8 cellular contexts compared by ENCODE assay signal in genomic region chr3:196712514-196713413, GRCh38. TPM values are rescaled to one million over a fixed set of nuclear protein-coding genes. Genes with fewer than 3 reads are reported as not detected.
DNase-seq lines count a peak whose midpoint lies in the region; ATAC-seq and TF ChIP-seq lines count a peak whose summit lies in the region.

No MANE protein-coding gene starts in this region.

- H3K9me3 Mint-ChIP-seq in WTC11 (no peaks in the 10 kb centered on the region), memory B cell (no peaks in the 10 kb centered on the region)

- TF ChIP-seq CTCF in WTC11 (IDR thresholded peaks at IDR 0.05): no peak

- H3K36me3 Mint-ChIP-seq in WTC11 (no peaks in the 10 kb centered on the region), memory B cell (no peaks in the 10 kb centered on the region)

- H3K4me1 Mint-ChIP-seq in WTC11 (peaks cover 9% of the 10 kb centered on the region), memory B cell (peaks cover 9% of the 10 kb centered on the region)

- DNase-seq in DMS79 (lab: John Stamatoyannopoulos, UW): peak; percentile 31
- peak; percentile 38 for DNase-seq in KG1 (lab: John Stamatoyannopoulos, UW)
- peak; percentile 55 for DNase-seq in WTC11 (ENCODE audit: low spot score)
- DNase-seq in dermis blood vessel endothelial cell: peak; percentile 63
- DNase-seq in memory B cell (ENCODE audit: low spot score in 2 of 2): no peak
- DNase-seq in stimulated activated CD4-positive, alpha-beta T cell treated with anti-CD3 and anti-CD28 coated beads, TNF-alpha, amount 100 ng/mL, for 24 hours (ENCODE audit: low read depth in 3 of 3): peak; percentile 37 to 65 (median 46)
- DNase-seq in GF-D8 (lab: John Stamatoyannopoulos, UW): no peak

- ATAC-seq in GM21529 (IDR thresholded peaks at IDR 0.05; ENCODE audit: unreplicated experiment) (peak; percentile 48), WTC11 (peak; percentile 76), memory B cell (ENCODE audit: low read depth) (peak; percentile 55)

- H3K27me3 Mint-ChIP-seq in WTC11 (ENCODE audit: low read depth) (peaks cover 20% of the 10 kb centered on the region), memory B cell (no peaks in the 10 kb centered on the region)

- H3K4me3 Mint-ChIP-seq in WTC11 (peak overlapping the region; percentile 73), memory B cell (peak overlapping the region; percentile 91)

- CTCF ChIA-PET in WTC11 (lab: Charles Lee): interaction anchor here (1.7 kb wide), 1 partner anchor 103 kb away, joined by 6 read pairs; no protein-coding TSS in a partner anchor

- POLR2A ChIA-PET in WTC11 (lab: Charles Lee): interaction anchor here (0.9 to 1.3 kb wide), 3 partner anchors 80 to 155 kb away, joined by 3 to 5 read pairs (median 3); partner anchors contain the start of genes FBXO45, SENP5 and WDR53

- H3K27ac Mint-ChIP-seq in WTC11 (no peak overlapping the region; the same call in 1 of the 2 replicates), memory B cell (peak overlapping the region; percentile 86)

TF ChIP-seq in WTC11, 78 proteins besides CTCF, POLR2A, EP300 and RAD21:
- no peak for TF ChIP-seq TEAD1 (CRISPR knock-in tag; IDR thresholded peaks at IDR 0.05)
- TF ChIP-seq ZBTB43 (CRISPR knock-in tag; IDR thresholded peaks at IDR 0.05): no peak
- TF ChIP-seq, protein P1, sequence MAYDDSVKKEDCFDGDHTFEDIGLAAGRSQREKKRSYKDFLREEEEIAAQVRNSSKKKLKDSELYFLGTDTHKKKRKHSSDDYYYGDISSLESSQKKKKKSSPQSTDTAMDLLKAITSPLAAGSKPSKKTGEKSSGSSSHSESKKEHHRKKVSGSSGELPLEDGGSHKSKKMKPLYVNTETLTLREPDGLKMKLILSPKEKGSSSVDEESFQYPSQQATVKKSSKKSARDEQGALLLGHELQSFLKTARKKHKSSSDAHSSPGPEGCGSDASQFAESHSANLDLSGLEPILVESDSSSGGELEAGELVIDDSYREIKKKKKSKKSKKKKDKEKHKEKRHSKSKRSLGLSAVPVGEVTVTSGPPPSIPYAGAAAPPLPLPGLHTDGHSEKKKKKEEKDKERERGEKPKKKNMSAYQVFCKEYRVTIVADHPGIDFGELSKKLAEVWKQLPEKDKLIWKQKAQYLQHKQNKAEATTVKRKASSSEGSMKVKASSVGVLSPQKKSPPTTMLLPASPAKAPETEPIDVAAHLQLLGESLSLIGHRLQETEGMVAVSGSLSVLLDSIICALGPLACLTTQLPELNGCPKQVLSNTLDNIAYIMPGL (CRISPR knock-in tag; IDR thresholded peaks at IDR 0.05): peak; percentile 8; the same call in 1 of the 2 replicates
- 0 out of 2 replicates have a peak, but pooled peaks have one; percentile 34 for TF ChIP-seq JUN (CRISPR knock-in tag; IDR thresholded peaks at IDR 0.05)
- TF ChIP-seq ZNF317 (CRISPR knock-in tag; IDR thresholded peaks at IDR 0.05; ENCODE audit: borderline replicate concordance, low read depth): peak; percentile 65; the same call in 1 of the 2 replicates
- 0 out of 2 replicates have a peak, but pooled peaks have one; percentile 12 for TF ChIP-seq TP53 (CRISPR knock-in tag; IDR thresholded peaks at IDR 0.05)
- TF ChIP-seq ZNF138 (CRISPR knock-in tag; conservative IDR thresholded peaks at IDR 0.05): 0 out of 2 replicates have a peak, but pooled peaks have one; percentile 19

RNA-seq across cellular contexts. Expression of gene PIGX, which starts 0.6 kb away (rescaled TPM):
- total RNA-seq in WTC11 (2021): 12.8 to 16.6 TPM (median 16.5 TPM) in 3 replicates
- total RNA-seq in dermis blood vessel endothelial cell: 34.4 and 44.0 TPM in 2 replicates

RNA-seq across cellular contexts. Expression of gene CEP19, which starts 0.7 kb away (rescaled TPM):
- 1.4 to 1.5 TPM (median 1.4 TPM) in 3 replicates for total RNA-seq in WTC11 (2021)
- total RNA-seq in dermis blood vessel endothelial cell: 6.8 and 9.0 TPM in 2 replicates

RNA-seq across cellular contexts. Expression of gene PAK2, which starts 26.9 kb away (rescaled TPM):
- total RNA-seq in WTC11 (2021) (47.3 to 50.7 TPM (median 50.0 TPM) in 3 replicates), dermis blood vessel endothelial cell (81.5 and 186 TPM in 2 replicates)

Comparison
In these comparisons a context has a peak if more than half of its experiments do, and no peak if none do; other contexts are left out.
1. DNase-seq: peak in DMS79 (single experiment), KG1 (single experiment), WTC11 (single experiment), dermis blood vessel endothelial cell (single experiment) and stimulated activated CD4-positive, alpha-beta T cell treated with anti-CD3 and anti-CD28 coated beads, TNF-alpha, amount 100 ng/mL, for 24 hours (3 of 3); none in memory B cell (0 of 2) and GF-D8 (single experiment).
2. Peak in every context shown above with its lines, with median percentiles within 50 percentile points of each other: ATAC-seq.